ENCODE assay signal across 9 cellular contexts in the genomic region with DNA sequence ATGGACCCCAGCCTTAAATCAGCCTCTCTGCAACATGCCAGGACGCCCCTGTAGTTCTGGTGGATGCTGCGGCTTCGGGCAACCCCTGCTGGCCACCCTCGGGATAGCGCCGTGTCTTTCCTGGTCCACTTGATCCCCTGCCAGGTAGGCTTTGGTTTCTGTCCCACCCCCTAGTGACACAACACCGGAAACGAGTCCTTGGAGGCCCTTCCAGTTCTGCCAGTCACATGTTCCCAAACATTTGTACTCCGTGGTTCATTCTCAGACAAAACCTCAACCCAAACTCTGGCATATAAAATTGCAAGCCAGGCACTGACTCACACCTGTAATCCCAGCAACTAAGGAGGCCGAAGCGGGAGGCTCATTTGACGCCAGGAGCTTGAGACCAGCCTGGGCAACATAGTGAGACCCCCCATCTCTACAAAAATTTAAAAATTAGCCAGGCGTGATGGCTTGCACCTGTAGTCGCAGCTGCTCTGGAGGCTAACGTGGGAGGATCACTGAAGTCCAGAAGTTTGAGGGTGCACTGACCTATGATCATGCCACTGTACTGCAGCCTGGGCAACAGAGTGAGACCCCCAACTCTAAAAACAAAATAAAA. TPM values are rescaled to one million over a fixed set of nuclear protein-coding genes. Genes with fewer than 3 reads are reported as not detected.
DNase-seq lines count a peak whose midpoint lies in the region; ATAC-seq and TF ChIP-seq lines count a peak whose summit lies in the region.
"Had no signal": no experiment of that assay in that cellular context is flagged by ENCODE, and none has a peak within 500 bp of the region (broad histone marks: within the 10 kb centered on the region; RNA-seq: fewer than 3 reads in every experiment).

No MANE protein-coding gene starts in this region.

- H3K9ac ChIP-seq in OCI-LY1 (ENCODE audit: low read length): no peak overlapping the region
- H3K9ac ChIP-seq in subcutaneous abdominal adipose tissue (ENCODE audit: low read length in 5 of 5): no peak overlapping the region

- peaks cover 17% of the 10 kb centered on the region for H3K4me1 Mint-ChIP-seq in activated T-cell treated with anti-CD3 and anti-CD28 coated beads, Interleukin-2, amount 50 U/mL, for 4 hours (ENCODE audit: low read depth)
- H3K4me1 Mint-ChIP-seq in nephron progenitor cell: peaks cover 38% of the 10 kb centered on the region

- peak overlapping the region; percentile 87 for H3K27ac ChIP-seq in OCI-LY1 (ENCODE audit: low read depth, low read length, poor library complexity, severe bottlenecking)
- peak overlapping the region; percentile 50 for H3K27ac ChIP-seq in subcutaneous abdominal adipose tissue (ENCODE audit: low read depth, low read length)
- H3K27ac ChIP-seq: neutrophil had no signal

- H3K9me2 ChIP-seq in OCI-LY1 (ENCODE audit: low read depth, low read length): no peaks in the 10 kb centered on the region

- H3K4me3 ChIP-seq in OCI-LY1 (ENCODE audit: low read depth, low read length, poor library complexity, severe bottlenecking) (no peak overlapping the region), subcutaneous abdominal adipose tissue (ENCODE audit: low read depth in 1 of 5, low read length in 5 of 5) (peak overlapping the region in 1 of 5 donors; percentile 40)

- H3K27me3 ChIP-seq in OCI-LY1 (ENCODE audit: insufficient read depth, low read length): no peaks in the 10 kb centered on the region
- peaks cover under 1 to 3% (median 3%) of the 10 kb centered on the region in 5 donors for H3K27me3 ChIP-seq in subcutaneous abdominal adipose tissue (ENCODE audit: control insufficient read depth in 5 of 5, insufficient read depth in 4 of 5, low read length in 5 of 5)

- H3K36me3 ChIP-seq in OCI-LY1 (ENCODE audit: insufficient read depth, low read length) (peaks cover 67% of the 10 kb centered on the region), subcutaneous abdominal adipose tissue (ENCODE audit: control insufficient read depth in 5 of 5, insufficient read depth in 5 of 5, low read length in 5 of 5) (peaks cover 0 to 21% (median 18%) of the 10 kb centered on the region in 5 donors)
- H3K36me3 ChIP-seq: neutrophil had no signal

- no peaks in the 10 kb centered on the region for H3K9me3 Mint-ChIP-seq in activated T-cell treated with anti-CD3 and anti-CD28 coated beads, Interleukin-2, amount 50 U/mL, for 4 hours
- no peaks in the 10 kb centered on the region for H3K9me3 Mint-ChIP-seq in nephron progenitor cell

- H3K4me3 Mint-ChIP-seq in activated T-cell treated with anti-CD3 and anti-CD28 coated beads, Interleukin-2, amount 50 U/mL, for 4 hours: no peak overlapping the region
- no peak overlapping the region for H3K4me3 Mint-ChIP-seq in nephron progenitor cell

- ATAC-seq in activated T-cell treated with anti-CD3 and anti-CD28 coated beads, Interleukin-2, amount 50 U/mL, for 4 hours: peak; percentile 88
- ATAC-seq in HG02759 (IDR thresholded peaks at IDR 0.05; ENCODE audit: unreplicated experiment): no peak

- no peak overlapping the region for H3K27ac Mint-ChIP-seq in nephron progenitor cell

- H2AFZ ChIP-seq in OCI-LY1 (ENCODE audit: low read length): no peak overlapping the region

- peak; percentile 92 for TF ChIP-seq CTCF in OCI-LY1 (IDR thresholded peaks at IDR 0.05; ENCODE audit: low read length)
- peak; percentile 87 for TF ChIP-seq CTCF in nephron progenitor cell (IDR thresholded peaks at IDR 0.05)

- peaks cover 4% of the 10 kb centered on the region for H3K36me3 Mint-ChIP-seq in activated T-cell treated with anti-CD3 and anti-CD28 coated beads, Interleukin-2, amount 50 U/mL, for 4 hours (ENCODE audit: insufficient read depth)
- no peaks in the 10 kb centered on the region for H3K36me3 Mint-ChIP-seq in nephron progenitor cell (ENCODE audit: low read depth)

- peak; percentile 88 for DNase-seq in GM03348 (ENCODE audit: low spot score)
- peak; percentile 57 for DNase-seq in HS-27A (ENCODE audit: low read depth)
- DNase-seq in activated T-cell treated with anti-CD3 and anti-CD28 coated beads, Interleukin-2, amount 50 U/mL, for 4 hours: peak; percentile 61
- peak; percentile 86 for DNase-seq in fibroblast of gingiva (ENCODE audit: low read depth)
- DNase-seq in nephron progenitor cell: peak; percentile 84

- H3K4me2 ChIP-seq in OCI-LY1 (ENCODE audit: low read length): no peak overlapping the region; the same call in 1 of the 2 replicates

- H3K79me2 ChIP-seq in OCI-LY1 (ENCODE audit: insufficient read depth, low read length): no peaks in the 10 kb centered on the region

- H3F3A ChIP-seq in OCI-LY1 (ENCODE audit: insufficient read depth, low read length): peaks cover 16% of the 10 kb centered on the region; the same call in 1 of the 2 replicates

- H3K9me3 ChIP-seq in OCI-LY1 (ENCODE audit: low read length) (no peaks in the 10 kb centered on the region), subcutaneous abdominal adipose tissue (ENCODE audit: control insufficient read depth in 5 of 5, low read length in 5 of 5) (no peaks in the 10 kb centered on the region)
- H3K9me3 ChIP-seq: neutrophil had no signal

- no peaks in the 10 kb centered on the region for H4K20me1 ChIP-seq in OCI-LY1 (ENCODE audit: insufficient read depth, low read length)

- H3K4me1 ChIP-seq in OCI-LY1 (ENCODE audit: insufficient read depth, low read length, severe bottlenecking) (peaks cover 65% of the 10 kb centered on the region), subcutaneous abdominal adipose tissue (ENCODE audit: control insufficient read depth in 5 of 5, insufficient read depth in 5 of 5, low read length in 5 of 5) (peaks cover 0 to 27% (median 16%) of the 10 kb centered on the region in 5 donors)

- H3K27me3 Mint-ChIP-seq in activated T-cell treated with anti-CD3 and anti-CD28 coated beads, Interleukin-2, amount 50 U/mL, for 4 hours (ENCODE audit: low read depth): no peaks in the 10 kb centered on the region
- H3K27me3 Mint-ChIP-seq in nephron progenitor cell (ENCODE audit: low read depth, poor library complexity): peaks cover 35% of the 10 kb centered on the region

RNA-seq across cellular contexts. Expression of a gene that starts 37.0 kb away (rescaled TPM):
- 1 to 10 TPM in 1 of 3 donors, under 1 TPM in 2; 0.58 to 1.1 (median 0.87) TPM for total RNA-seq in activated T-cell treated with anti-CD3 and anti-CD28 coated beads, Interleukin-2, amount 50 U/mL, for 4 hours

RNA-seq across cellular contexts. Expression of a gene that starts 42.0 kb away (rescaled TPM):
- total RNA-seq in activated T-cell treated with anti-CD3 and anti-CD28 coated beads, Interleukin-2, amount 50 U/mL, for 4 hours: 1 to 10 TPM; 5.0 to 7.7 (median 5.2) TPM

RNA-seq across cellular contexts. Expression of a gene that starts 51.0 kb away (rescaled TPM):
- under 1 TPM; 0.29 to 0.46 (median 0.38) TPM for total RNA-seq in activated T-cell treated with anti-CD3 and anti-CD28 coated beads, Interleukin-2, amount 50 U/mL, for 4 hours
